ENCODE assay signal across 14 cellular contexts in the genomic region with DNA sequence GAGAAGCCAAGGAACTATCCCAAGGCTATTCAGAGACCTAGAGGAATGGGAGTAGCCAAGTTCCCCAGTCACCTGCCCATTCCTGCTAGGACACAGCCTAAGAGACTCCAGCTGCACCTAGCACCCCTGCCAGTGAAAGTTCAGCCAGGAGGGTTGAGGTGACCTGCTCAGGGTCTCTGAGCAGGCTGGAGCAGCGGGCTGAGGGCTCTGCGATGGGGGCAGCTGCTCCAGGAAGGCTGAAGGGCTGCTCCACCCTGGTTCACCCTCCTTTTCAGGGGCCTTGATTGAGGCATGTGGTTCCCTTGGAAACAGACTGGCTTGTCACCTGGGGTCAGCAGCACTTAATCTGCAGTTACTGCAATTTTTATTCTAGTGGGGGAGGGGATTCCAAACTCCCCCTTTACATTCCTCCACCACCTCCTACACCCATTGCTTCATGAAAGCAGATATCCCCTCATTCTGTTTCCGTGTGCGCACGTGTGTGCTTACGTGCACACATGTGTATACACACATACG.
"Had no signal": no experiment of that assay in that cellular context is flagged by ENCODE, and none has a peak within 500 bp of the region (broad histone marks: within the 10 kb centered on the region; RNA-seq: fewer than 3 reads in every experiment).

No MANE protein-coding gene starts in this region.

- H3K4me3 Mint-ChIP-seq: activated naive CD8-positive, alpha-beta T cell; activated T-cell treated with anti-CD3 and anti-CD28 coated beads, Interleukin-2, amount 50 U/mL, for 72 hours; neural crest cell; stimulated activated naive CD8-positive, alpha-beta T cell treated with anti-CD3 and anti-CD28 coated beads, Interleukin-15, amount 100 ng/mL, for 72 hours; T-helper 2 cell treated with Interferon-gamma antibody and Interleukin-4, amounts not matched to agents 5 μg/mL and 100 μg/mL, for 36 hours; type B pancreatic cell had no signal

- H3K27me3 ChIP-seq: ovary, sigmoid colon had no signal

- H3K9me3 ChIP-seq: ovary, sigmoid colon, spleen had no signal

- H3K27ac ChIP-seq: gastroesophageal sphincter, ovary, sigmoid colon, spleen had no signal

- H3K27ac Mint-ChIP-seq: activated naive CD8-positive, alpha-beta T cell; activated T-cell treated with anti-CD3 and anti-CD28 coated beads, Interleukin-2, amount 50 U/mL, for 72 hours; stimulated activated naive CD8-positive, alpha-beta T cell treated with anti-CD3 and anti-CD28 coated beads, Interleukin-15, amount 100 ng/mL, for 72 hours; T-helper 2 cell treated with Interferon-gamma antibody and Interleukin-4, amounts not matched to agents 5 μg/mL and 100 μg/mL, for 36 hours; type B pancreatic cell had no signal

- DNase-seq: activated CD4-positive, alpha-beta T cell treated with anti-CD3 and anti-CD28 coated beads, Interleukin-2, amount 50 U/mL, for 4 hours; activated gamma-delta T cell; activated T-cell treated with anti-CD3 and anti-CD28 coated beads, Interleukin-2, amount 50 U/mL, for 72 hours; amniotic stem cell; mesendoderm; ovary; sigmoid colon; spleen; stimulated activated naive CD8-positive, alpha-beta T cell treated with anti-CD3 and anti-CD28 coated beads, Interleukin-15, amount 100 ng/mL, for 72 hours had no signal

- H3K4me3 ChIP-seq: gastroesophageal sphincter, ovary, sigmoid colon, spleen had no signal

- H3K9me3 Mint-ChIP-seq: stimulated activated naive CD8-positive, alpha-beta T cell treated with anti-CD3 and anti-CD28 coated beads, Interleukin-15, amount 100 ng/mL, for 72 hours; T-helper 2 cell treated with Interferon-gamma antibody and Interleukin-4, amounts not matched to agents 5 μg/mL and 100 μg/mL, for 36 hours; type B pancreatic cell had no signal

- H3K36me3 ChIP-seq: gastroesophageal sphincter, ovary, sigmoid colon, spleen had no signal

- H3K36me3 Mint-ChIP-seq: activated naive CD8-positive, alpha-beta T cell; type B pancreatic cell had no signal
